Comparison of ENCODE assay signal across 1 cellular context in the genomic region with DNA sequence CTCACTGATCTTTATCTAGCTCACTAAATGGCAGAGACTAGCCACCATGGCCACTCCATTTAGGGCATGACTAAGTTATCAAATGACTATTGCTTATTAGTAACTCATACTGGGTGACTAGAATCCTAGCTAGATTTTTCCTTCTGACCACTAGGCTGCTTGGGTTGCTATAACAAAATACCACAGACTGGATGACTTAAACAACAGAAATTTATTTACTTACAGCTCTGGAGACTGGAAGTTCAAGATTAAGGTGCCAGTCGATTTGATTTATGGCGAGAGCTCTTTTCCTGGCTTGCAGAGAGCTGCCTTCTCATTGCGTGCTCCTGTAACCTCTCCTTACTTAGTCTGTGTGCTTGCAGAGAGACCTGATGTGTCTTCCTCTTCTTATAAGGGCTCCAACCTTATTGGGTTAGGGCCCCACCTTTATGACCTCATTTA.
TF ChIP-seq lines count a peak whose summit lies in the region.

No MANE protein-coding gene starts in this region.

TF ChIP-seq in K562, 482 proteins besides CTCF, POLR2A, EP300 and RAD21:
- TF ChIP-seq TAL1 (IDR thresholded peaks at IDR 0.05) (peak; percentile 47; the same call in 1 of the 2 replicates), PKNOX1 (IDR thresholded peaks at IDR 0.05) (peak; percentile 94), RFX1 (IDR thresholded peaks at IDR 0.05) (0 out of 2 replicates have a peak, but pooled peaks have one; percentile 8), ZNF609 (CRISPR knock-in tag; IDR thresholded peaks at IDR 0.05; ENCODE audit: borderline replicate concordance) (no peak), MEIS2 (IDR thresholded peaks at IDR 0.05; ENCODE audit: partially characterized antibody) (peak; percentile 97), RCOR1 (IDR thresholded peaks at IDR 0.05; ENCODE audit: borderline replicate concordance in 1 of 2, low read depth in 2 of 2, low read length in 2 of 2) (0 out of 4 replicates have a peak, but pooled peaks of 1 of the 2 experiments have one; percentile 6), HMBOX1 (IDR thresholded peaks at IDR 0.05) (peak; percentile 90), SOX6 (IDR thresholded peaks at IDR 0.05) (peak; percentile 22), SP2 (IDR thresholded peaks at IDR 0.05; ENCODE audit: extremely low read depth, low read depth, low read length, poor library complexity, severe bottlenecking) (no peak), TRIM24 (IDR thresholded peaks at IDR 0.05) (peak in 1 of 2 experiments; percentile 57; a peak in 1 of 4 replicates), SLC30A9 (CRISPR knock-in tag; IDR thresholded peaks at IDR 0.05) (no peak), NCOA4 (IDR thresholded peaks at IDR 0.05; ENCODE audit: partially characterized antibody) (no peak), ATF3 (IDR thresholded peaks at IDR 0.05) (peak; percentile 22; the same call in 1 of the 2 replicates), ATF3 (CRISPR knock-in tag; conservative IDR thresholded peaks at IDR 0.05) (no peak), TBL1XR1 (IDR thresholded peaks at IDR 0.05; ENCODE audit: low read length in 2 of 2) (no peak), SMARCA4 (IDR thresholded peaks at IDR 0.05) (peak; percentile 38; the same call in 1 of the 2 replicates), DDX20 (tag; IDR thresholded peaks at IDR 0.05; ENCODE audit: low read depth) (no peak), BACH1 (tag; IDR thresholded peaks at IDR 0.05) (no peak), ZBTB8A (IDR thresholded peaks at IDR 0.05; ENCODE audit: partially characterized antibody) (no peak), SMAD4 (CRISPR knock-in tag; conservative IDR thresholded peaks at IDR 0.05) (no peak), LEF1 (IDR thresholded peaks at IDR 0.05) (peak; percentile 45; the same call in 1 of the 2 replicates), SMARCB1 (IDR thresholded peaks at IDR 0.05; ENCODE audit: insufficient read length, low read depth) (no peak), ARID1B (IDR thresholded peaks at IDR 0.05) (peak; percentile 57; the same call in 1 of the 2 replicates), ETV6 (IDR thresholded peaks at IDR 0.05; ENCODE audit: borderline replicate concordance in 1 of 2, low read depth in 2 of 2, low read length in 1 of 2) (no peak), ETV6 (CRISPR knock-in tag; IDR thresholded peaks at IDR 0.05; ENCODE audit: borderline replicate concordance) (no peak), ZNF589 (CRISPR knock-in tag; IDR thresholded peaks at IDR 0.05; ENCODE audit: low read depth) (0 out of 2 replicates have a peak, but pooled peaks have one; percentile 13), DPF2 (IDR thresholded peaks at IDR 0.05) (peak; percentile 51; the same call in 1 of the 2 replicates), SIN3B (IDR thresholded peaks at IDR 0.05; ENCODE audit: low read depth) (no peak), JUND (IDR thresholded peaks at IDR 0.05; ENCODE audit: borderline replicate concordance, low read depth, low read length) (peak; percentile 10; the same call in 1 of the 2 replicates), JUND (tag; IDR thresholded peaks at IDR 0.05; ENCODE audit: borderline replicate concordance, low read depth, low read length) (no peak), EP400 (IDR thresholded peaks at IDR 0.05) (no peak)
- TF ChIP-seq, protein P1, sequence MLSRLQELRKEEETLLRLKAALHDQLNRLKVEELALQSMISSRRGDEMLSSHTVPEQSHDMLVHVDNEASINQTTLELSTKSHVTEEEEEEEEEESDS (CRISPR knock-in tag; IDR thresholded peaks at IDR 0.05) = no peak
- TF ChIP-seq, protein P2, sequence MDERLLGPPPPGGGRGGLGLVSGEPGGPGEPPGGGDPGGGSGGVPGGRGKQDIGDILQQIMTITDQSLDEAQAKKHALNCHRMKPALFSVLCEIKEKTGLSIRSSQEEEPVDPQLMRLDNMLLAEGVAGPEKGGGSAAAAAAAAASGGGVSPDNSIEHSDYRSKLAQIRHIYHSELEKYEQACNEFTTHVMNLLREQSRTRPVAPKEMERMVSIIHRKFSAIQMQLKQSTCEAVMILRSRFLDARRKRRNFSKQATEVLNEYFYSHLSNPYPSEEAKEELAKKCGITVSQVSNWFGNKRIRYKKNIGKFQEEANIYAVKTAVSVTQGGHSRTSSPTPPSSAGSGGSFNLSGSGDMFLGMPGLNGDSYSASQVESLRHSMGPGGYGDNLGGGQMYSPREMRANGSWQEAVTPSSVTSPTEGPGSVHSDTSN (CRISPR knock-in tag; IDR thresholded peaks at IDR 0.05; ENCODE audit: low read depth) = peak; percentile 36; the same call in 1 of the 2 replicates
- TF ChIP-seq, protein P2 (tag; conservative IDR thresholded peaks at IDR 0.05; ENCODE audit: low read depth) = peak; percentile 95
